ENCODE assay signal across 2 cellular contexts in the genomic region with DNA sequence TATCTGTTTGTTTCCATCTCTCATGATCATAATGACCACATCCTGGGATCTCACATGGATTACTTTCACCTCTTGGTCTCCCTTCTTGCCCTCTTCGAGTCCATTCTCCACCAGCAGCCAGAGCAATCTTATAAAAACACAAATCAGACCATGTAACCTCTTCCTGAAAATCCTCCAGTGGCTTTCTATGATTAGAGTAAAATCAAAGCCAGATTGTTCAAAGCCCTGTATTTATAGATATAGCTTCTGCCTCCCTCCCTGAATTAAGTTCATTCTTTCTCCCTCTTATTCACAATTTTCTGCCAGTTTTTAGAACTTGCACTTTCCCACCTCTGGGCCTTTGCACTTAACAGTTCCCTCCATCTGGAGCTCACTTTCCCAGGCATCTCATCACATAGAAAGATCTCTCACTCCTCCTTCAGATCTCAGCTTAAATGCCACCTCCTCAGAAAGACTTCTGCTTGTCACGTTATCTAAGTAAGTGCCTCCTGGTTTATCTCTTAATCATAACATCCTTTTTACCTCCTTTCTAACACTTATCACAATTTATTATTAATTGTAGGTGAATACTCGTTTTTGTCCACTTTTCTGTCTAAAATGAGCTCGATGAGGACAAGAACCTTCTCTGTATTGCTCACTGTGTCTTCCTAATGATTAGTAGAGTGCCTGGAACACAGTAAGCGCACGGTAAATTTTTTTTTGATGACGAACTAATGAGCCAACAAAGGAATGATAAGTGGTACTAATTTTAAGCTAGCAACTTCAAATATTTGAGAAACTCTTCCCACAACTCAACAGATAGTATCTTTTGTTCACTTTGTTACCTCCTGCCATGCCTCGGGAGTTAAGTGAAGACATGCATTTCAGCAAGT.
TF ChIP-seq lines count a peak whose summit lies in the region.

No MANE protein-coding gene starts in this region.

TF ChIP-seq in A549, 52 proteins besides CTCF, POLR2A, EP300 and RAD21:
- TF ChIP-seq, protein P1, sequence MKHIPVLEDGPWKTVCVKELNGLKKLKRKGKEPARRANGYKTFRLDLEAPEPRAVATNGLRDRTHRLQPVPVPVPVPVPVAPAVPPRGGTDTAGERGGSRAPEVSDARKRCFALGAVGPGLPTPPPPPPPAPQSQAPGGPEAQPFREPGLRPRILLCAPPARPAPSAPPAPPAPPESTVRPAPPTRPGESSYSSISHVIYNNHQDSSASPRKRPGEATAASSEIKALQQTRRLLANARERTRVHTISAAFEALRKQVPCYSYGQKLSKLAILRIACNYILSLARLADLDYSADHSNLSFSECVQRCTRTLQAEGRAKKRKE (CRISPR knock-in tag; IDR thresholded peaks at IDR 0.05; ENCODE audit: low read depth), result no peak
TF ChIP-seq in A549: peak in this region for 0.

TF ChIP-seq in WTC11, 78 proteins besides CTCF, POLR2A, EP300 and RAD21:
- no peak for TF ChIP-seq EMX1 (CRISPR knock-in tag; IDR thresholded peaks at IDR 0.05)
- TF ChIP-seq, protein P2, sequence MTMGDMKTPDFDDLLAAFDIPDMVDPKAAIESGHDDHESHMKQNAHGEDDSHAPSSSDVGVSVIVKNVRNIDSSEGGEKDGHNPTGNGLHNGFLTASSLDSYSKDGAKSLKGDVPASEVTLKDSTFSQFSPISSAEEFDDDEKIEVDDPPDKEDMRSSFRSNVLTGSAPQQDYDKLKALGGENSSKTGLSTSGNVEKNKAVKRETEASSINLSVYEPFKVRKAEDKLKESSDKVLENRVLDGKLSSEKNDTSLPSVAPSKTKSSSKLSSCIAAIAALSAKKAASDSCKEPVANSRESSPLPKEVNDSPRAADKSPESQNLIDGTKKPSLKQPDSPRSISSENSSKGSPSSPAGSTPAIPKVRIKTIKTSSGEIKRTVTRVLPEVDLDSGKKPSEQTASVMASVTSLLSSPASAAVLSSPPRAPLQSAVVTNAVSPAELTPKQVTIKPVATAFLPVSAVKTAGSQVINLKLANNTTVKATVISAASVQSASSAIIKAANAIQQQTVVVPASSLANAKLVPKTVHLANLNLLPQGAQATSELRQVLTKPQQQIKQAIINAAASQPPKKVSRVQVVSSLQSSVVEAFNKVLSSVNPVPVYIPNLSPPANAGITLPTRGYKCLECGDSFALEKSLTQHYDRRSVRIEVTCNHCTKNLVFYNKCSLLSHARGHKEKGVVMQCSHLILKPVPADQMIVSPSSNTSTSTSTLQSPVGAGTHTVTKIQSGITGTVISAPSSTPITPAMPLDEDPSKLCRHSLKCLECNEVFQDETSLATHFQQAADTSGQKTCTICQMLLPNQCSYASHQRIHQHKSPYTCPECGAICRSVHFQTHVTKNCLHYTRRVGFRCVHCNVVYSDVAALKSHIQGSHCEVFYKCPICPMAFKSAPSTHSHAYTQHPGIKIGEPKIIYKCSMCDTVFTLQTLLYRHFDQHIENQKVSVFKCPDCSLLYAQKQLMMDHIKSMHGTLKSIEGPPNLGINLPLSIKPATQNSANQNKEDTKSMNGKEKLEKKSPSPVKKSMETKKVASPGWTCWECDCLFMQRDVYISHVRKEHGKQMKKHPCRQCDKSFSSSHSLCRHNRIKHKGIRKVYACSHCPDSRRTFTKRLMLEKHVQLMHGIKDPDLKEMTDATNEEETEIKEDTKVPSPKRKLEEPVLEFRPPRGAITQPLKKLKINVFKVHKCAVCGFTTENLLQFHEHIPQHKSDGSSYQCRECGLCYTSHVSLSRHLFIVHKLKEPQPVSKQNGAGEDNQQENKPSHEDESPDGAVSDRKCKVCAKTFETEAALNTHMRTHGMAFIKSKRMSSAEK (CRISPR knock-in tag; IDR thresholded peaks at IDR 0.05; ENCODE audit: borderline replicate concordance), result no peak
- TF ChIP-seq FOXK1 (CRISPR knock-in tag; IDR thresholded peaks at IDR 0.05), result no peak
